ENCODE assay signal across 21 cellular contexts in the genomic region with DNA sequence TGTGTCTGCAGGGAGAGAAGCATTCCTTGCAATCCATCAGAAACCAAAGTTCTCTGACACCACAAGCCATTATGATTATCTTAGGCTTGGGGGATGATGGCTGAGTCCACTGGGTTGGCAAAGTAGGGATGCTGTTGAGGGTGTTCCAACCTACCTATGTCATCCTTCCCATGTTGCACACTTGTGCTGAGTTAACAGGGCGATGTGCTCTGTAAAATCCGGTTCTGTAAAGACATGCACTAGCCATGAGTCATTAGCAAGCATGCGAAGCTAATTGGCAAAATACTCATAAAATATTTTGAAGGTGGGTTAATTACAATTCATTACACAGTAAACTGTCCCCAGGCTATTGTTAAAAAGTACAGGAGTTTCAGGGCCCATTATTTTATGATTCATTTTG.
DNase-seq lines count a peak whose midpoint lies in the region; ATAC-seq and TF ChIP-seq lines count a peak whose summit lies in the region.
"Had no signal": no experiment of that assay in that cellular context is flagged by ENCODE, and none has a peak within 500 bp of the region (broad histone marks: within the 10 kb centered on the region; RNA-seq: fewer than 3 reads in every experiment).

No MANE protein-coding gene starts in this region.

- H3K4me1 ChIP-seq in breast epithelium (no peaks in the 10 kb centered on the region), mammary epithelial cell (ENCODE audit: insufficient read depth, low read length) (peaks cover 8% of the 10 kb centered on the region)
- H3K4me1 ChIP-seq: A549, lower lobe of right lung, SJSA1, upper lobe of left lung had no signal

- no peak overlapping the region for H3K9ac ChIP-seq in mammary epithelial cell (ENCODE audit: insufficient read depth, low read length)
- H3K9ac ChIP-seq: KMS-11 had no signal

- H3K27me3 ChIP-seq in breast epithelium, result no peaks in the 10 kb centered on the region
- no peaks in the 10 kb centered on the region for H3K27me3 ChIP-seq in mammary epithelial cell (ENCODE audit: insufficient read depth, low read length)
- H3K27me3 ChIP-seq: SJSA1, upper lobe of left lung had no signal

- H3K36me3 ChIP-seq in breast epithelium (no peaks in the 10 kb centered on the region), mammary epithelial cell (ENCODE audit: insufficient read depth, low read length) (no peaks in the 10 kb centered on the region)
- H3K36me3 ChIP-seq: lower lobe of right lung, SJSA1, upper lobe of left lung had no signal

- no peaks in the 10 kb centered on the region for H4K20me1 ChIP-seq in mammary epithelial cell (ENCODE audit: insufficient read depth, low read length)

- WGBS in mammary epithelial cell (ENCODE audit: low coverage, missing lambda C conversion rate), result 0% methylated on average over 3 of the region's 3 CpGs

- no peak for TF ChIP-seq POLR2A in breast epithelium (IDR thresholded peaks at IDR 0.05)

- H3K4me3 ChIP-seq in breast epithelium, result no peak overlapping the region
- H3K4me3 ChIP-seq in mammary epithelial cell (replicated peaks in 1 of 3; ENCODE audit: insufficient read depth in 1 of 3, low read depth in 2 of 3, low read length in 3 of 3), result no peak overlapping the region
- H3K4me3 ChIP-seq: A549, lower lobe of right lung, SJSA1, upper lobe of left lung had no signal

- DNase-seq in MCF 10A (ENCODE audit: unreplicated experiment), result peak; percentile 54
- no peak for DNase-seq in breast epithelium (ENCODE audit: low spot score in 2 of 2)
- peak; percentile 91 for DNase-seq in mammary epithelial cell
- peak; percentile 53 for DNase-seq in iris pigment epithelial cell (ENCODE audit: low read depth)
- DNase-seq in stimulated activated CD4-positive, alpha-beta T cell treated with anti-CD3 and anti-CD28 coated beads, Interleukin-1b, Interleukin-23, amount 100 ng/mL, for 48 hours, result no peak
- DNase-seq in glutamatergic neuron, result no peak
- no peak for DNase-seq in activated T-helper 2 cell treated with anti-CD3 and anti-CD28 coated beads, Interferon-gamma antibody, Interleukin-2, Interleukin-4, amounts not matched to agents 10 μg/mL and 5 μg/mL and 100 μg/mL, durations not matched to agents 14 hours and 24 hours and 36 hours (ENCODE audit: low spot score)
- DNase-seq: activated CD8-positive, alpha-beta memory T cell treated with anti-CD3 and anti-CD28 coated beads, Interleukin-2, amount 50 U/mL, for 4 hours; activated naive CD4-positive, alpha-beta T cell; anterior cingulate cortex; CD4-positive, alpha-beta memory T cell; lower lobe of right lung; NCI-H1436; NCI-H2227 treated with DMSO at 0.1 percent for 48 hours; stimulated activated naive CD4-positive, alpha-beta T cell treated with Interleukin-2 at 50 U/mL for 16 hours; upper lobe of left lung had no signal

- H3K4me3 Mint-ChIP-seq in MCF 10A (ENCODE audit: unreplicated experiment) (no peak overlapping the region), glutamatergic neuron (ENCODE audit: unreplicated experiment) (no peak overlapping the region)
- H3K4me3 Mint-ChIP-seq in activated T-helper 2 cell treated with anti-CD3 and anti-CD28 coated beads, Interferon-gamma antibody, Interleukin-2, Interleukin-4, amounts not matched to agents 10 μg/mL and 5 μg/mL and 100 μg/mL, durations not matched to agents 14 hours and 24 hours and 36 hours (ENCODE audit: low read depth), result no peak overlapping the region
- H3K4me3 Mint-ChIP-seq: CD4-positive, alpha-beta memory T cell; natural killer cell treated with Interleukin-12 subunit alpha and Interleukin-12 subunit beta and Interleukin-15 and Interleukin-18, amount 100 ng/mL, for 72 hours had no signal

- intact Hi-C loops in MCF 10A (cut with micrococcal nuclease) (no loop called here), breast epithelium (cut with DNase I; ENCODE audit: low total_unique reads) (no loop called here), mammary epithelial cell (cut with micrococcal nuclease) (no loop called here)
- intact Hi-C loops in activated T-helper 2 cell treated with anti-CD3 and anti-CD28 coated beads, Interferon-gamma antibody, Interleukin-2, Interleukin-4, amounts not matched to agents 10 μg/mL and 5 μg/mL and 100 μg/mL, durations not matched to agents 14 hours and 24 hours and 36 hours (cut with micrococcal nuclease), result no loop called here

- H3K27ac Mint-ChIP-seq in MCF 10A (ENCODE audit: low read depth, unreplicated experiment) (no peak overlapping the region), glutamatergic neuron (ENCODE audit: unreplicated experiment) (no peak overlapping the region)
- H3K27ac Mint-ChIP-seq in activated T-helper 2 cell treated with anti-CD3 and anti-CD28 coated beads, Interferon-gamma antibody, Interleukin-2, Interleukin-4, amounts not matched to agents 10 μg/mL and 5 μg/mL and 100 μg/mL, durations not matched to agents 14 hours and 24 hours and 36 hours, result no peak overlapping the region
- H3K27ac Mint-ChIP-seq: CD4-positive, alpha-beta memory T cell; natural killer cell treated with Interleukin-12 subunit alpha and Interleukin-12 subunit beta and Interleukin-15 and Interleukin-18, amount 100 ng/mL, for 72 hours had no signal

- peak overlapping the region; percentile 11 for H3K4me2 ChIP-seq in mammary epithelial cell (ENCODE audit: insufficient read depth, low read depth, low read length)
- H3K4me2 ChIP-seq: A549, KMS-11 had no signal

- in situ Hi-C loops in mammary epithelial cell (cut with MboI; ENCODE audit: low sequenced_read_pairs in 2 of 2), result no loop called here

- no peak for TF ChIP-seq CTCF in MCF 10A (IDR thresholded peaks at IDR 0.05; ENCODE audit: unreplicated experiment)
- TF ChIP-seq CTCF in breast epithelium (IDR thresholded peaks at IDR 0.05), result no peak
- TF ChIP-seq CTCF in mammary epithelial cell (conservative IDR thresholded peaks at IDR 0.05 in 1 of 2, IDR thresholded peaks at IDR 0.05 in 1 of 2; ENCODE audit: extremely low read depth in 1 of 2, insufficient read depth in 1 of 2, low read depth in 1 of 2, low read length in 2 of 2), result no peak
- TF ChIP-seq CTCF in glutamatergic neuron (IDR thresholded peaks at IDR 0.05; ENCODE audit: partially characterized antibody, unreplicated experiment), result no peak

- H3K27ac ChIP-seq in breast epithelium (no peak overlapping the region), mammary epithelial cell (ENCODE audit: insufficient read depth, low read depth, low read length) (no peak overlapping the region)
- H3K27ac ChIP-seq: A549, KMS-11, lower lobe of right lung, SJSA1, upper lobe of left lung had no signal

- H3K79me2 ChIP-seq in mammary epithelial cell (ENCODE audit: insufficient read depth, low read length), result no peaks in the 10 kb centered on the region

- H3K27me3 Mint-ChIP-seq in MCF 10A (ENCODE audit: insufficient read depth, unreplicated experiment) (no peaks in the 10 kb centered on the region), glutamatergic neuron (ENCODE audit: unreplicated experiment) (no peaks in the 10 kb centered on the region)
- no peaks in the 10 kb centered on the region for H3K27me3 Mint-ChIP-seq in activated T-helper 2 cell treated with anti-CD3 and anti-CD28 coated beads, Interferon-gamma antibody, Interleukin-2, Interleukin-4, amounts not matched to agents 10 μg/mL and 5 μg/mL and 100 μg/mL, durations not matched to agents 14 hours and 24 hours and 36 hours (ENCODE audit: low read depth)
- H3K27me3 Mint-ChIP-seq: CD4-positive, alpha-beta memory T cell had no signal

- H3K36me3 Mint-ChIP-seq in MCF 10A (ENCODE audit: insufficient read depth, unreplicated experiment) (no peaks in the 10 kb centered on the region), glutamatergic neuron (ENCODE audit: unreplicated experiment) (no peaks in the 10 kb centered on the region)
- no peaks in the 10 kb centered on the region for H3K36me3 Mint-ChIP-seq in activated T-helper 2 cell treated with anti-CD3 and anti-CD28 coated beads, Interferon-gamma antibody, Interleukin-2, Interleukin-4, amounts not matched to agents 10 μg/mL and 5 μg/mL and 100 μg/mL, durations not matched to agents 14 hours and 24 hours and 36 hours (ENCODE audit: low read depth)
- H3K36me3 Mint-ChIP-seq: CD4-positive, alpha-beta memory T cell; natural killer cell treated with Interleukin-12 subunit alpha and Interleukin-12 subunit beta and Interleukin-15 and Interleukin-18, amount 100 ng/mL, for 72 hours had no signal

- CTCF ChIA-PET in MCF 10A (lab: Yijun Ruan, JAX) (interaction anchor here (0.6 to 1.1 kb wide), 2 partner anchors 12 to 232 kb away, joined by 3 to 5 read pairs; no protein-coding TSS in a partner anchor), mammary epithelial cell (lab: Charles Lee; ENCODE audit: low non-redundant PET) (no interaction called here)

- H3K9me3 ChIP-seq in breast epithelium (no peaks in the 10 kb centered on the region), mammary epithelial cell (replicated peaks; ENCODE audit: insufficient read depth, low read length) (no peaks in the 10 kb centered on the region)
- H3K9me3 ChIP-seq: lower lobe of right lung, SJSA1, upper lobe of left lung had no signal

- POLR2A ChIA-PET in MCF 10A (lab: Yijun Ruan, JAX), result interaction anchor here (0.6 to 2.4 kb wide), 9 partner anchors 9 to 200 kb away, joined by 3 to 10 read pairs (median 3); no protein-coding TSS in a partner anchor

- no TSS peak for BruUV-seq in MCF 10A (replicated peaks; lab: Mats Ljungman, UMichigan)
- BruUV-seq in mammary epithelial cell (replicated peaks; lab: Mats Ljungman, UMichigan), result no TSS peak

- H3K4me1 Mint-ChIP-seq in MCF 10A (ENCODE audit: insufficient read depth, unreplicated experiment) (peaks cover 13% of the 10 kb centered on the region), glutamatergic neuron (ENCODE audit: low read depth, unreplicated experiment) (no peaks in the 10 kb centered on the region)
- no peaks in the 10 kb centered on the region for H3K4me1 Mint-ChIP-seq in activated T-helper 2 cell treated with anti-CD3 and anti-CD28 coated beads, Interferon-gamma antibody, Interleukin-2, Interleukin-4, amounts not matched to agents 10 μg/mL and 5 μg/mL and 100 μg/mL, durations not matched to agents 14 hours and 24 hours and 36 hours (ENCODE audit: low read depth)

- H3K9me3 Mint-ChIP-seq in MCF 10A (ENCODE audit: unreplicated experiment), result no peaks in the 10 kb centered on the region
- no peaks in the 10 kb centered on the region for H3K9me3 Mint-ChIP-seq in glutamatergic neuron (ENCODE audit: unreplicated experiment)
- peaks cover 24% of the 10 kb centered on the region for H3K9me3 Mint-ChIP-seq in activated T-helper 2 cell treated with anti-CD3 and anti-CD28 coated beads, Interferon-gamma antibody, Interleukin-2, Interleukin-4, amounts not matched to agents 10 μg/mL and 5 μg/mL and 100 μg/mL, durations not matched to agents 14 hours and 24 hours and 36 hours

- dilution Hi-C loops in mammary epithelial cell (cut with HindIII; ENCODE audit: low sequenced_read_pairs), result no loop called here

- ATAC-seq in HG03432 (IDR thresholded peaks at IDR 0.05; ENCODE audit: unreplicated experiment), result no peak
- ATAC-seq: A549; lower lobe of right lung; natural killer cell treated with Interleukin-12 subunit alpha and Interleukin-12 subunit beta and Interleukin-15 and Interleukin-18, amount 100 ng/mL, for 72 hours had no signal

- no peak overlapping the region for H2AFZ ChIP-seq in mammary epithelial cell (ENCODE audit: low read depth, low read length)

Comparison
In these comparisons a context has a peak if more than half of its experiments do, and no peak if none do; other contexts are left out.
1. DNase-seq: peak in MCF 10A (single experiment), mammary epithelial cell (single experiment) and iris pigment epithelial cell (single experiment); none in breast epithelium (0 of 2), stimulated activated CD4-positive, alpha-beta T cell treated with anti-CD3 and anti-CD28 coated beads, Interleukin-1b, Interleukin-23, amount 100 ng/mL, for 48 hours (single experiment), glutamatergic neuron (single experiment) and activated T-helper 2 cell treated with anti-CD3 and anti-CD28 coated beads, Interferon-gamma antibody, Interleukin-2, Interleukin-4, amounts not matched to agents 10 μg/mL and 5 μg/mL and 100 μg/mL, durations not matched to agents 14 hours and 24 hours and 36 hours (single experiment).